Comparison of ENCODE assay signal across 1 cellular context in the genomic region with DNA sequence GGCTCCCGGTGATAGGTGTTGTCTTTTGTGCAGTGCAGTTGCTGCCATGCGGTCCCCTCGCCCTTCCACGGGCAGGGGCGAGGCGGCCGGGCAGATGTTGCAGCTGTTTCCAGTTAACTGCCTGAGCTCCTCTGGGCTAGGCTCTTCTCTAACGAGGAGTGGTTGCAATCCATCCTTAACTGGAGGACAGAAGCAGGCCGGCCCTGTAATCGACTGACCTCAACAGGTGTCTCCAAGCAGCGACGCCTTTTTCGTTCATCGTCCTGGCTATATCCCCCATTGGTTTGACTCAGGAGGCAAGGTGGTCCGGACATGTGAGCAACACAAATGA.
TF ChIP-seq lines count a peak whose summit lies in the region.

No MANE protein-coding gene starts in this region.

TF ChIP-seq in HepG2, 621 proteins besides CTCF, POLR2A, EP300 and RAD21 (continued from another document and continues in another):
- TF ChIP-seq, protein P1, sequence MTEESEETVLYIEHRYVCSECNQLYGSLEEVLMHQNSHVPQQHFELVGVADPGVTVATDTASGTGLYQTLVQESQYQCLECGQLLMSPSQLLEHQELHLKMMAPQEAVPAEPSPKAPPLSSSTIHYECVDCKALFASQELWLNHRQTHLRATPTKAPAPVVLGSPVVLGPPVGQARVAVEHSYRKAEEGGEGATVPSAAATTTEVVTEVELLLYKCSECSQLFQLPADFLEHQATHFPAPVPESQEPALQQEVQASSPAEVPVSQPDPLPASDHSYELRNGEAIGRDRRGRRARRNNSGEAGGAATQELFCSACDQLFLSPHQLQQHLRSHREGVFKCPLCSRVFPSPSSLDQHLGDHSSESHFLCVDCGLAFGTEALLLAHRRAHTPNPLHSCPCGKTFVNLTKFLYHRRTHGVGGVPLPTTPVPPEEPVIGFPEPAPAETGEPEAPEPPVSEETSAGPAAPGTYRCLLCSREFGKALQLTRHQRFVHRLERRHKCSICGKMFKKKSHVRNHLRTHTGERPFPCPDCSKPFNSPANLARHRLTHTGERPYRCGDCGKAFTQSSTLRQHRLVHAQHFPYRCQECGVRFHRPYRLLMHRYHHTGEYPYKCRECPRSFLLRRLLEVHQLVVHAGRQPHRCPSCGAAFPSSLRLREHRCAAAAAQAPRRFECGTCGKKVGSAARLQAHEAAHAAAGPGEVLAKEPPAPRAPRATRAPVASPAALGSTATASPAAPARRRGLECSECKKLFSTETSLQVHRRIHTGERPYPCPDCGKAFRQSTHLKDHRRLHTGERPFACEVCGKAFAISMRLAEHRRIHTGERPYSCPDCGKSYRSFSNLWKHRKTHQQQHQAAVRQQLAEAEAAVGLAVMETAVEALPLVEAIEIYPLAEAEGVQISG (CRISPR knock-in tag; IDR thresholded peaks at IDR 0.05) = no peak
- TF ChIP-seq HDAC1 (CRISPR knock-in tag; IDR thresholded peaks at IDR 0.05) (peak; percentile 29; the same call in 1 of the 2 replicates), SOX6 (IDR thresholded peaks at IDR 0.05) (no peak), SOX6 (CRISPR knock-in tag; IDR thresholded peaks at IDR 0.05) (no peak), FOXC1 (CRISPR knock-in tag; IDR thresholded peaks at IDR 0.05; ENCODE audit: borderline replicate concordance) (no peak), ZNF3 (CRISPR knock-in tag; IDR thresholded peaks at IDR 0.05) (peak; percentile 53), ZNF879 (CRISPR knock-in tag; IDR thresholded peaks at IDR 0.05) (no peak), POLR2AphosphoS5 (IDR thresholded peaks at IDR 0.05; ENCODE audit: low read depth, low read length) (no peak), SMARCE1 (IDR thresholded peaks at IDR 0.05; ENCODE audit: borderline replicate concordance) (no peak), ZNF337 (CRISPR knock-in tag; IDR thresholded peaks at IDR 0.05; ENCODE audit: borderline replicate concordance, low read depth) (no peak), HNF4G (IDR thresholded peaks at IDR 0.05; ENCODE audit: borderline replicate concordance, low read depth, low read length) (no peak), HNF4G (CRISPR knock-in tag; IDR thresholded peaks at IDR 0.05; ENCODE audit: borderline replicate concordance, low read depth) (no peak), ZBTB42 (CRISPR knock-in tag; IDR thresholded peaks at IDR 0.05) (peak; percentile 75; the same call in 1 of the 2 replicates), RFXAP (CRISPR knock-in tag; IDR thresholded peaks at IDR 0.05; ENCODE audit: borderline replicate concordance) (no peak), SMYD3 (CRISPR knock-in tag; IDR thresholded peaks at IDR 0.05) (no peak), TBL1XR1 (IDR thresholded peaks at IDR 0.05; ENCODE audit: borderline replicate concordance, low read length, partially characterized antibody) (no peak), SOX13 (IDR thresholded peaks at IDR 0.05) (no peak), SOX13 (CRISPR knock-in tag; conservative IDR thresholded peaks at IDR 0.05 in 1 of 2, IDR thresholded peaks at IDR 0.05 in 1 of 2) (no peak), ZNF773 (CRISPR knock-in tag; IDR thresholded peaks at IDR 0.05; ENCODE audit: borderline replicate concordance) (no peak), EZH2 (conservative IDR thresholded peaks at IDR 0.05; ENCODE audit: low read depth, low read length) (no peak), SMC3 (IDR thresholded peaks at IDR 0.05; ENCODE audit: low read length) (no peak), KDM2A (CRISPR knock-in tag; IDR thresholded peaks at IDR 0.05; ENCODE audit: borderline replicate concordance, low read depth) (0 out of 2 replicates have a peak, but pooled peaks have one; percentile 2), ZNF350 (CRISPR knock-in tag; IDR thresholded peaks at IDR 0.05; ENCODE audit: borderline replicate concordance, low read depth) (no peak), BCL6 (CRISPR knock-in tag; IDR thresholded peaks at IDR 0.05) (no peak), ELF4 (CRISPR knock-in tag; IDR thresholded peaks at IDR 0.05; ENCODE audit: borderline replicate concordance) (peak; percentile 74; the same call in 1 of the 2 replicates), NCOA5 (CRISPR knock-in tag; IDR thresholded peaks at IDR 0.05) (no peak), CBX1 (IDR thresholded peaks at IDR 0.05; ENCODE audit: low read depth) (no peak), ZNF558 (CRISPR knock-in tag; IDR thresholded peaks at IDR 0.05; ENCODE audit: borderline replicate concordance) (no peak), ZNF672 (CRISPR knock-in tag; IDR thresholded peaks at IDR 0.05) (no peak), ZSCAN12 (CRISPR knock-in tag; IDR thresholded peaks at IDR 0.05) (no peak), DMAP1 (CRISPR knock-in tag; IDR thresholded peaks at IDR 0.05) (peak; percentile 78; the same call in 1 of the 2 replicates), ZNF839 (CRISPR knock-in tag; IDR thresholded peaks at IDR 0.05; ENCODE audit: borderline replicate concordance) (no peak)
- TF ChIP-seq, protein P2, sequence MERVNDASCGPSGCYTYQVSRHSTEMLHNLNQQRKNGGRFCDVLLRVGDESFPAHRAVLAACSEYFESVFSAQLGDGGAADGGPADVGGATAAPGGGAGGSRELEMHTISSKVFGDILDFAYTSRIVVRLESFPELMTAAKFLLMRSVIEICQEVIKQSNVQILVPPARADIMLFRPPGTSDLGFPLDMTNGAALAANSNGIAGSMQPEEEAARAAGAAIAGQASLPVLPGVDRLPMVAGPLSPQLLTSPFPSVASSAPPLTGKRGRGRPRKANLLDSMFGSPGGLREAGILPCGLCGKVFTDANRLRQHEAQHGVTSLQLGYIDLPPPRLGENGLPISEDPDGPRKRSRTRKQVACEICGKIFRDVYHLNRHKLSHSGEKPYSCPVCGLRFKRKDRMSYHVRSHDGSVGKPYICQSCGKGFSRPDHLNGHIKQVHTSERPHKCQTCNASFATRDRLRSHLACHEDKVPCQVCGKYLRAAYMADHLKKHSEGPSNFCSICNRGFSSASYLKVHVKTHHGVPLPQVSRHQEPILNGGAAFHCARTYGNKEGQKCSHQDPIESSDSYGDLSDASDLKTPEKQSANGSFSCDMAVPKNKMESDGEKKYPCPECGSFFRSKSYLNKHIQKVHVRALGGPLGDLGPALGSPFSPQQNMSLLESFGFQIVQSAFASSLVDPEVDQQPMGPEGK (CRISPR knock-in tag; IDR thresholded peaks at IDR 0.05) = no peak
- TF ChIP-seq, protein P3, sequence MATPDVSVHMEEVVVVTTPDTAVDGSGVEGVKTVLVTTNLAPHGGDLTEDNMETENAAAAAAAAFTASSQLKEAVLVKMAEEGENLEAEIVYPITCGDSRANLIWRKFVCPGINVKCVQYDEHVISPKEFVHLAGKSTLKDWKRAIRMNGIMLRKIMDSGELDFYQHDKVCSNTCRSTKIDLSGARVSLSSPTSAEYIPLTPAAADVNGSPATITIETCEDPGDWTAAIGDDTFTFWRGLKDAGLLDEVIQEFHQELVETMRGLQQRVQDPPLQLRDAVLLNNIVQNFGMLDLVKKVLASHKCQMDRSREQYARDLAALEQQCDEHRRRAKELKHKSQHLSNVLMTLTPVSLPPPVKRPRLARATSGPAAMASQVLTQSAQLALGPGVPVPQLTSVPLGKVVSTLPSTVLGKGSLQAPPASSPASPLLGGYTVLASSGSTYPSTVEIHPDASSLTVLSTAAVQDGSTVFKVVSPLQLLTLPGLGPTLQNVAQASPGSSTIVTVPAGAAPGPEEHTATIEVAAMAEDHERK (CRISPR knock-in tag; IDR thresholded peaks at IDR 0.05; ENCODE audit: low read depth) = no peak
- TF ChIP-seq, protein P4, sequence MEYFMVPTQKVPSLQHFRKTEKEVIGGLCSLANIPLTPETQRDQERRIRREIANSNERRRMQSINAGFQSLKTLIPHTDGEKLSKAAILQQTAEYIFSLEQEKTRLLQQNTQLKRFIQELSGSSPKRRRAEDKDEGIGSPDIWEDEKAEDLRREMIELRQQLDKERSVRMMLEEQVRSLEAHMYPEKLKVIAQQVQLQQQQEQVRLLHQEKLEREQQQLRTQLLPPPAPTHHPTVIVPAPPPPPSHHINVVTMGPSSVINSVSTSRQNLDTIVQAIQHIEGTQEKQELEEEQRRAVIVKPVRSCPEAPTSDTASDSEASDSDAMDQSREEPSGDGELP (IDR thresholded peaks at IDR 0.05; ENCODE audit: borderline replicate concordance, low read depth) = no peak
- TF ChIP-seq, protein P5, sequence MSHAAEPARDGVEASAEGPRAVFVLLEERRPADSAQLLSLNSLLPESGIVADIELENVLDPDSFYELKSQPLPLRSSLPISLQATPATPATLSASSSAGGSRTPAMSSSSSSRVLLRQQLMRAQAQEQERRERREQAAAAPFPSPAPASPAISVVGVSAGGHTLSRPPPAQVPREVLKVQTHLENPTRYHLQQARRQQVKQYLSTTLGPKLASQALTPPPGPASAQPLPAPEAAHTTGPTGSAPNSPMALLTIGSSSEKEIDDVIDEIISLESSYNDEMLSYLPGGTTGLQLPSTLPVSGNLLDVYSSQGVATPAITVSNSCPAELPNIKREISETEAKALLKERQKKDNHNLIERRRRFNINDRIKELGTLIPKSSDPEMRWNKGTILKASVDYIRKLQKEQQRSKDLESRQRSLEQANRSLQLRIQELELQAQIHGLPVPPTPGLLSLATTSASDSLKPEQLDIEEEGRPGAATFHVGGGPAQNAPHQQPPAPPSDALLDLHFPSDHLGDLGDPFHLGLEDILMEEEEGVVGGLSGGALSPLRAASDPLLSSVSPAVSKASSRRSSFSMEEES (CRISPR knock-in tag; IDR thresholded peaks at IDR 0.05) = 0 out of 2 replicates have a peak, but pooled peaks have one; percentile 24
- TF ChIP-seq, protein P6, sequence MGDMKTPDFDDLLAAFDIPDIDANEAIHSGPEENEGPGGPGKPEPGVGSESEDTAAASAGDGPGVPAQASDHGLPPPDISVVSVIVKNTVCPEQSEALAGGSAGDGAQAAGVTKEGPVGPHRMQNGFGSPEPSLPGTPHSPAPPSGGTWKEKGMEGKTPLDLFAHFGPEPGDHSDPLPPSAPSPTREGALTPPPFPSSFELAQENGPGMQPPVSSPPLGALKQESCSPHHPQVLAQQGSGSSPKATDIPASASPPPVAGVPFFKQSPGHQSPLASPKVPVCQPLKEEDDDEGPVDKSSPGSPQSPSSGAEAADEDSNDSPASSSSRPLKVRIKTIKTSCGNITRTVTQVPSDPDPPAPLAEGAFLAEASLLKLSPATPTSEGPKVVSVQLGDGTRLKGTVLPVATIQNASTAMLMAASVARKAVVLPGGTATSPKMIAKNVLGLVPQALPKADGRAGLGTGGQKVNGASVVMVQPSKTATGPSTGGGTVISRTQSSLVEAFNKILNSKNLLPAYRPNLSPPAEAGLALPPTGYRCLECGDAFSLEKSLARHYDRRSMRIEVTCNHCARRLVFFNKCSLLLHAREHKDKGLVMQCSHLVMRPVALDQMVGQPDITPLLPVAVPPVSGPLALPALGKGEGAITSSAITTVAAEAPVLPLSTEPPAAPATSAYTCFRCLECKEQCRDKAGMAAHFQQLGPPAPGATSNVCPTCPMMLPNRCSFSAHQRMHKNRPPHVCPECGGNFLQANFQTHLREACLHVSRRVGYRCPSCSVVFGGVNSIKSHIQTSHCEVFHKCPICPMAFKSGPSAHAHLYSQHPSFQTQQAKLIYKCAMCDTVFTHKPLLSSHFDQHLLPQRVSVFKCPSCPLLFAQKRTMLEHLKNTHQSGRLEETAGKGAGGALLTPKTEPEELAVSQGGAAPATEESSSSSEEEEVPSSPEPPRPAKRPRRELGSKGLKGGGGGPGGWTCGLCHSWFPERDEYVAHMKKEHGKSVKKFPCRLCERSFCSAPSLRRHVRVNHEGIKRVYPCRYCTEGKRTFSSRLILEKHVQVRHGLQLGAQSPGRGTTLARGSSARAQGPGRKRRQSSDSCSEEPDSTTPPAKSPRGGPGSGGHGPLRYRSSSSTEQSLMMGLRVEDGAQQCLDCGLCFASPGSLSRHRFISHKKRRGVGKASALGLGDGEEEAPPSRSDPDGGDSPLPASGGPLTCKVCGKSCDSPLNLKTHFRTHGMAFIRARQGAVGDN (CRISPR knock-in tag; IDR thresholded peaks at IDR 0.05) = peak; percentile 1; the same call in 1 of the 2 replicates
- TF ChIP-seq, protein P7, sequence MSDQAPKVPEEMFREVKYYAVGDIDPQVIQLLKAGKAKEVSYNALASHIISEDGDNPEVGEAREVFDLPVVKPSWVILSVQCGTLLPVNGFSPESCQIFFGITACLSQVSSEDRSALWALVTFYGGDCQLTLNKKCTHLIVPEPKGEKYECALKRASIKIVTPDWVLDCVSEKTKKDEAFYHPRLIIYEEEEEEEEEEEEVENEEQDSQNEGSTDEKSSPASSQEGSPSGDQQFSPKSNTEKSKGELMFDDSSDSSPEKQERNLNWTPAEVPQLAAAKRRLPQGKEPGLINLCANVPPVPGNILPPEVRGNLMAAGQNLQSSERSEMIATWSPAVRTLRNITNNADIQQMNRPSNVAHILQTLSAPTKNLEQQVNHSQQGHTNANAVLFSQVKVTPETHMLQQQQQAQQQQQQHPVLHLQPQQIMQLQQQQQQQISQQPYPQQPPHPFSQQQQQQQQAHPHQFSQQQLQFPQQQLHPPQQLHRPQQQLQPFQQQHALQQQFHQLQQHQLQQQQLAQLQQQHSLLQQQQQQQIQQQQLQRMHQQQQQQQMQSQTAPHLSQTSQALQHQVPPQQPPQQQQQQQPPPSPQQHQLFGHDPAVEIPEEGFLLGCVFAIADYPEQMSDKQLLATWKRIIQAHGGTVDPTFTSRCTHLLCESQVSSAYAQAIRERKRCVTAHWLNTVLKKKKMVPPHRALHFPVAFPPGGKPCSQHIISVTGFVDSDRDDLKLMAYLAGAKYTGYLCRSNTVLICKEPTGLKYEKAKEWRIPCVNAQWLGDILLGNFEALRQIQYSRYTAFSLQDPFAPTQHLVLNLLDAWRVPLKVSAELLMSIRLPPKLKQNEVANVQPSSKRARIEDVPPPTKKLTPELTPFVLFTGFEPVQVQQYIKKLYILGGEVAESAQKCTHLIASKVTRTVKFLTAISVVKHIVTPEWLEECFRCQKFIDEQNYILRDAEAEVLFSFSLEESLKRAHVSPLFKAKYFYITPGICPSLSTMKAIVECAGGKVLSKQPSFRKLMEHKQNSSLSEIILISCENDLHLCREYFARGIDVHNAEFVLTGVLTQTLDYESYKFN (CRISPR knock-in tag; conservative IDR thresholded peaks at IDR 0.05) = no peak; the same call in 1 of the 2 replicates
- TF ChIP-seq, protein P8, sequence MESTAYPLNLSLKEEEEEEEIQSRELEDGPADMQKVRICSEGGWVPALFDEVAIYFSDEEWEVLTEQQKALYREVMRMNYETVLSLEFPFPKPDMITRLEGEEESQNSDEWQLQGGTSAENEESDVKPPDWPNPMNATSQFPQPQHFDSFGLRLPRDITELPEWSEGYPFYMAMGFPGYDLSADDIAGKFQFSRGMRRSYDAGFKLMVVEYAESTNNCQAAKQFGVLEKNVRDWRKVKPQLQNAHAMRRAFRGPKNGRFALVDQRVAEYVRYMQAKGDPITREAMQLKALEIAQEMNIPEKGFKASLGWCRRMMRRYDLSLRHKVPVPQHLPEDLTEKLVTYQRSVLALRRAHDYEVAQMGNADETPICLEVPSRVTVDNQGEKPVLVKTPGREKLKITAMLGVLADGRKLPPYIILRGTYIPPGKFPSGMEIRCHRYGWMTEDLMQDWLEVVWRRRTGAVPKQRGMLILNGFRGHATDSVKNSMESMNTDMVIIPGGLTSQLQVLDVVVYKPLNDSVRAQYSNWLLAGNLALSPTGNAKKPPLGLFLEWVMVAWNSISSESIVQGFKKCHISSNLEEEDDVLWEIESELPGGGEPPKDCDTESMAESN (CRISPR knock-in tag; conservative IDR thresholded peaks at IDR 0.05) = no peak
- TF ChIP-seq, protein P9, sequence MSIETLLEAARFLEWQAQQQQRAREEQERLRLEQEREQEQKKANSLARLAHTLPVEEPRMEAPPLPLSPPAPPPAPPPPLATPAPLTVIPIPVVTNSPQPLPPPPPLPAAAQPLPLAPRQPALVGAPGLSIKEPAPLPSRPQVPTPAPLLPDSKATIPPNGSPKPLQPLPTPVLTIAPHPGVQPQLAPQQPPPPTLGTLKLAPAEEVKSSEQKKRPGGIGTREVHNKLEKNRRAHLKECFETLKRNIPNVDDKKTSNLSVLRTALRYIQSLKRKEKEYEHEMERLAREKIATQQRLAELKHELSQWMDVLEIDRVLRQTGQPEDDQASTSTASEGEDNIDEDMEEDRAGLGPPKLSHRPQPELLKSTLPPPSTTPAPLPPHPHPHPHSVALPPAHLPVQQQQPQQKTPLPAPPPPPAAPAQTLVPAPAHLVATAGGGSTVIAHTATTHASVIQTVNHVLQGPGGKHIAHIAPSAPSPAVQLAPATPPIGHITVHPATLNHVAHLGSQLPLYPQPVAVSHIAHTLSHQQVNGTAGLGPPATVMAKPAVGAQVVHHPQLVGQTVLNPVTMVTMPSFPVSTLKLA (IDR thresholded peaks at IDR 0.05) = no peak
